8 cellular contexts compared by ENCODE assay signal in genomic region chr4:4116901-4117300, GRCh38.
A peak's percentile ranks its signal among the peaks of the same experiment; 100 is the strongest.
DNase-seq lines count a peak whose midpoint lies in the region; ATAC-seq and TF ChIP-seq lines count a peak whose summit lies in the region.
"Not testable (repeated sequence)": the region's sequence is repeated elsewhere in the genome, so short reads cannot be mapped to it uniquely, and the experiment has no call there.

No MANE protein-coding gene starts in this region.

- POLR2A ChIA-PET in PC-3 (lab: Charles Lee; ENCODE audit: unreplicated experiment); MCF 10A (lab: Yijun Ruan, JAX): not testable (repeated sequence)

- H3K27me3 Mint-ChIP-seq in GM23338 (ENCODE audit: insufficient read depth, low read depth, poor library complexity): peaks cover 12% of the 10 kb centered on the region
- peaks cover 19% of the 10 kb centered on the region for H3K27me3 Mint-ChIP-seq in MCF 10A (ENCODE audit: insufficient read depth, unreplicated experiment)

- not testable (repeated sequence) for H3K9ac ChIP-seq in MM.1S (ENCODE audit: low read length); PC-3 (ENCODE audit: low read length)

- H3K4me1 Mint-ChIP-seq in GM23338; MCF 10A (ENCODE audit: insufficient read depth, unreplicated experiment): not testable (repeated sequence)

- H3K27me3 ChIP-seq in GM23338 (ENCODE audit: insufficient read depth); MM.1S (replicated peaks; ENCODE audit: insufficient read depth, low read length); PC-3 (ENCODE audit: low read length): not testable (repeated sequence)

- H3K36me3 ChIP-seq in GM23338 (ENCODE audit: insufficient read depth); MM.1S (replicated peaks; ENCODE audit: insufficient read depth, low read length); PC-3 (ENCODE audit: low read depth, low read length): not testable (repeated sequence)

- peaks cover 22% of the 10 kb centered on the region for H3K9me3 Mint-ChIP-seq in GM23338
- H3K9me3 Mint-ChIP-seq in MCF 10A (ENCODE audit: unreplicated experiment): not testable (repeated sequence)

- not testable (repeated sequence) for H2AFZ ChIP-seq in GM23338; MM.1S (ENCODE audit: low read length); PC-3 (ENCODE audit: low read length)

- CTCF ChIA-PET in PC-3 (lab: Charles Lee); MCF 10A (lab: Yijun Ruan, JAX): not testable (repeated sequence)

- not testable (repeated sequence) for H3K79me2 ChIP-seq in GM23338 (replicated peaks; ENCODE audit: insufficient read depth); MM.1S (ENCODE audit: low read length); PC-3 (ENCODE audit: low read length)

- not testable (repeated sequence) for H3K4me3 Mint-ChIP-seq in GM23338; MCF 10A (ENCODE audit: unreplicated experiment)

- not testable (repeated sequence) for H3K4me1 ChIP-seq in GM23338 (ENCODE audit: insufficient read depth); MM.1S (ENCODE audit: low read length); PC-3 (ENCODE audit: insufficient read depth, low read length)

- not testable (repeated sequence) for H3K36me3 Mint-ChIP-seq in GM23338 (ENCODE audit: low read depth); MCF 10A (ENCODE audit: insufficient read depth, unreplicated experiment)

- not testable (repeated sequence) for ATAC-seq in GM23338, PC-3

- not testable (repeated sequence) for BruUV-seq in PC-3 (replicated peaks; lab: Mats Ljungman, UMichigan); MCF 10A (replicated peaks; lab: Mats Ljungman, UMichigan)

- H3K4me2 ChIP-seq in GM23338; MM.1S (ENCODE audit: low read depth, low read length); PC-3 (ENCODE audit: low read length): not testable (repeated sequence)

- DNase-seq in A172 (ENCODE audit: low spot score): peak; percentile 10
- DNase-seq in Daoy (ENCODE audit: low read depth): peak; percentile 18
- peak; percentile 40 for DNase-seq in GM23338 (ENCODE audit: low spot score)
- DNase-seq in MM.1S: peak; percentile 21
- DNase-seq in PC-3: peak; percentile 2
- DNase-seq in MCF 10A (ENCODE audit: unreplicated experiment): peak; percentile 17
- DNase-seq in fibroblast of mammary gland (ENCODE audit: low read depth): peak; percentile 6
- DNase-seq in left kidney (ENCODE audit: low read depth, low spot score): peak; percentile 3

- H3K4me3 ChIP-seq in GM23338; MM.1S (ENCODE audit: low read length); PC-3 (ENCODE audit: low read length); fibroblast of mammary gland (ENCODE audit: control insufficient read depth, low read depth, low read length): not testable (repeated sequence)

- H3K27ac Mint-ChIP-seq in GM23338; MCF 10A (ENCODE audit: low read depth, unreplicated experiment): not testable (repeated sequence)

- H3K9me3 ChIP-seq in MM.1S (replicated peaks; ENCODE audit: insufficient read depth, low read length); PC-3 (ENCODE audit: low read length): not testable (repeated sequence)

- TF ChIP-seq CTCF in GM23338 (conservative IDR thresholded peaks at IDR 0.05; ENCODE audit: low read depth in 2 of 2); MM.1S (IDR thresholded peaks at IDR 0.05; ENCODE audit: low read length); PC-3 (conservative IDR thresholded peaks at IDR 0.05; ENCODE audit: low read depth, low read length); MCF 10A (IDR thresholded peaks at IDR 0.05; ENCODE audit: unreplicated experiment); fibroblast of mammary gland (conservative IDR thresholded peaks at IDR 0.05; ENCODE audit: control insufficient read depth, insufficient read depth, low read depth, low read length): not testable (repeated sequence)

- not testable (repeated sequence) for H3F3A ChIP-seq in GM23338 (replicated peaks; ENCODE audit: low read depth); MM.1S (ENCODE audit: insufficient read depth, low read length); PC-3 (ENCODE audit: low read length, unreplicated experiment)

- not testable (repeated sequence) for H4K20me1 ChIP-seq in GM23338 (replicated peaks; ENCODE audit: insufficient read depth); MM.1S (ENCODE audit: insufficient read depth, low read length); PC-3 (ENCODE audit: low read length)

- not testable (repeated sequence) for H3K27ac ChIP-seq in GM23338 (ENCODE audit: low read depth); MM.1S (ENCODE audit: low read length); PC-3 (ENCODE audit: low read length)

- intact Hi-C loops in PC-3 (cut with micrococcal nuclease); MCF 10A (cut with micrococcal nuclease): not testable (repeated sequence)

- H3K9me2 ChIP-seq in GM23338 (ENCODE audit: insufficient read depth); MM.1S (replicated peaks; ENCODE audit: insufficient read depth, low read length); PC-3 (replicated peaks; ENCODE audit: low read length): not testable (repeated sequence)
